Comparison of ENCODE assay signal across 1 cellular context in the genomic region with DNA sequence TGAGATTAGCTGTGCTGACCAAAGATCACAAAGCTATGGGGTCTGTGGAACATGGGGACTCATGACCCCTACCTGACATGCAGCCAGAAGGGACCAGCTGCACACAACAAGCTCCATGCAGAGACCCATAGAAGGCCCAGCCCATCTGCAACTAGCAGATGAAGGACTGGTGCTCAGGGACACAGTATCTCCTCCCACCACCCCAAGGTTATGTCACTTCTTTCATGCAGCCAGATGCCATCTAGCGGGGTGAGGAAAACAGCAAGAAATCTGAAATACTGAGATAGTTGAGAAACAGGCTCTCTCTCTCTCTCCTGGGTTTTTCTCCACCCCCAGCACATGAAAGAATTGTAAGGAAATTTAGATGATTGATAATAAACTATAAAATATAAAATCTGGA.
TF ChIP-seq lines count a peak whose summit lies in the region.

No MANE protein-coding gene starts in this region.

TF ChIP-seq in H1, 55 proteins besides CTCF, POLR2A, EP300 and RAD21 (continued from another document):
- TF ChIP-seq FOSL1 (IDR thresholded peaks at IDR 0.05; ENCODE audit: insufficient read depth, low read depth, low read length) (no peak), CEBPB (IDR thresholded peaks at IDR 0.05; ENCODE audit: low read depth, low read length) (no peak), RBBP5 (IDR thresholded peaks at IDR 0.05; ENCODE audit: borderline replicate concordance, low read depth, low read length) (no peak), ZNF274 (IDR thresholded peaks at IDR 0.05; ENCODE audit: borderline replicate concordance, extremely low read depth, low read length) (no peak), BACH1 (IDR thresholded peaks at IDR 0.05; ENCODE audit: low read length) (no peak), TAF7 (optimal IDR thresholded peaks at IDR 0.05; ENCODE audit: borderline replicate concordance, low read depth, low read length) (no peak), ASH2L (IDR thresholded peaks at IDR 0.05; ENCODE audit: low read length) (no peak), JUND (IDR thresholded peaks at IDR 0.05; ENCODE audit: low read length) (no peak), GABPA (IDR thresholded peaks at IDR 0.05; ENCODE audit: borderline replicate concordance, insufficient read depth, low read length) (no peak), SP1 (IDR thresholded peaks at IDR 0.05; ENCODE audit: low read depth, low read length) (no peak)
- TF ChIP-seq, protein P1, sequence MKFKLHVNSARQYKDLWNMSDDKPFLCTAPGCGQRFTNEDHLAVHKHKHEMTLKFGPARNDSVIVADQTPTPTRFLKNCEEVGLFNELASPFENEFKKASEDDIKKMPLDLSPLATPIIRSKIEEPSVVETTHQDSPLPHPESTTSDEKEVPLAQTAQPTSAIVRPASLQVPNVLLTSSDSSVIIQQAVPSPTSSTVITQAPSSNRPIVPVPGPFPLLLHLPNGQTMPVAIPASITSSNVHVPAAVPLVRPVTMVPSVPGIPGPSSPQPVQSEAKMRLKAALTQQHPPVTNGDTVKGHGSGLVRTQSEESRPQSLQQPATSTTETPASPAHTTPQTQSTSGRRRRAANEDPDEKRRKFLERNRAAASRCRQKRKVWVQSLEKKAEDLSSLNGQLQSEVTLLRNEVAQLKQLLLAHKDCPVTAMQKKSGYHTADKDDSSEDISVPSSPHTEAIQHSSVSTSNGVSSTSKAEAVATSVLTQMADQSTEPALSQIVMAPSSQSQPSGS (IDR thresholded peaks at IDR 0.05; ENCODE audit: low read length): no peak
